ENCODE assay signal across 31 cellular contexts in the genomic region with DNA sequence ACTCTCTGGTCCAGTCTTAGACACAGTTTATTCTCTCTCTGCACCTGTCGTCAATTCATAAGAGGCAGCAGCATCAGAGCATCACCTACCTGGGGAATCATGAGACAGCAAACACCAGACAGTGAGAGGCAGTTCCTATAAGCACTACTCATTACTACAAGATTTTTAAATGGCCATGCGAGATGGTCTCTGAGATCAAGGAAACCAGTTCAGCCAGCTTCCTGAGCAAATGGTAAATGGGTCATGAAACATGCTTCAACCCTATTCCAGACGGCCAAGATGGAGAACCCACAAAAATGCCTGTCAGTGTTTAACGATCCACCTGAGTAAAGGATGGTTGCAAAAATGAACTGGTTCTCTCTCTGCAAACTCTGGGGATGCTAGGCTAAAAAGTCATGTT. TPM values are rescaled to one million over a fixed set of nuclear protein-coding genes. Genes with fewer than 3 reads are reported as not detected.
DNase-seq lines count a peak whose midpoint lies in the region; ATAC-seq and FAIRE-seq lines count a peak whose summit lies in the region.
"Had no signal": no experiment of that assay in that cellular context is flagged by ENCODE, and none has a peak within 500 bp of the region (broad histone marks: within the 10 kb centered on the region; RNA-seq: fewer than 3 reads in every experiment).

No MANE protein-coding gene starts in this region.

- H3K9me3 Mint-ChIP-seq in CD8-positive, alpha-beta memory T cell, result no peaks in the 10 kb centered on the region
- H3K9me3 Mint-ChIP-seq in central memory CD8-positive, alpha-beta T cell, result no peaks in the 10 kb centered on the region
- peaks cover 3% of the 10 kb centered on the region for H3K9me3 Mint-ChIP-seq in natural killer cell treated with Interleukin-12 subunit alpha and Interleukin-12 subunit beta and Interleukin-15 and Interleukin-18, amount 100 ng/mL, for 72 hours
- H3K9me3 Mint-ChIP-seq: neural crest cell; stimulated activated naive CD8-positive, alpha-beta T cell treated with anti-CD3 and anti-CD28 coated beads, Interleukin-15, Interleukin-2, amounts not matched to agents 100 ng/mL and 50 ng/mL, for 24 hours had no signal

- peaks cover 71% of the 10 kb centered on the region for H3K4me1 ChIP-seq in CD8-positive, alpha-beta memory T cell (ENCODE audit: insufficient read depth, low read length)
- H3K4me1 ChIP-seq in small intestine (ENCODE audit: control insufficient read depth in 2 of 2, insufficient read depth in 1 of 2, low read depth in 1 of 2, low read length in 1 of 2), result peaks cover 5 to 6% of the 10 kb centered on the region in 2 donors
- H3K4me1 ChIP-seq: pancreas, testis, uterus had no signal

- H3K4me3 Mint-ChIP-seq in CD8-positive, alpha-beta memory T cell, result peak overlapping the region in 5 of 7 donors; percentile 21 to 79 (median 66)
- peak overlapping the region; percentile 48 for H3K4me3 Mint-ChIP-seq in central memory CD8-positive, alpha-beta T cell
- peak overlapping the region; percentile 58 for H3K4me3 Mint-ChIP-seq in natural killer cell treated with Interleukin-12 subunit alpha and Interleukin-12 subunit beta and Interleukin-15 and Interleukin-18, amount 100 ng/mL, for 72 hours
- H3K4me3 Mint-ChIP-seq: activated naive CD4-positive, alpha-beta T cell treated with anti-CD3 and anti-CD28 coated beads, Interleukin-2, amount 10 ng/mL, durations not matched to agents 7 days and 5 days; neural crest cell; stimulated activated naive CD8-positive, alpha-beta T cell treated with anti-CD3 and anti-CD28 coated beads, Interleukin-15, Interleukin-2, amounts not matched to agents 100 ng/mL and 50 ng/mL, for 24 hours had no signal

- peaks cover 11 to 23% (median 19%) of the 10 kb centered on the region in 3 donors for H3K36me3 Mint-ChIP-seq in CD8-positive, alpha-beta memory T cell
- peaks cover 13% of the 10 kb centered on the region for H3K36me3 Mint-ChIP-seq in central memory CD8-positive, alpha-beta T cell (ENCODE audit: insufficient read depth)
- peaks cover 9% of the 10 kb centered on the region for H3K36me3 Mint-ChIP-seq in natural killer cell treated with Interleukin-12 subunit alpha and Interleukin-12 subunit beta and Interleukin-15 and Interleukin-18, amount 100 ng/mL, for 72 hours

- H3K9me3 ChIP-seq in CD8-positive, alpha-beta memory T cell (ENCODE audit: low read length), result no peaks in the 10 kb centered on the region
- H3K9me3 ChIP-seq in small intestine (ENCODE audit: control insufficient read depth, low read depth), result no peaks in the 10 kb centered on the region
- H3K9me3 ChIP-seq: pancreas, testis, uterus had no signal

- no peaks in the 10 kb centered on the region for H3K27me3 ChIP-seq in CD8-positive, alpha-beta memory T cell (ENCODE audit: insufficient read depth, low read length, poor library complexity, severe bottlenecking)
- no peaks in the 10 kb centered on the region for H3K27me3 ChIP-seq in small intestine (ENCODE audit: control insufficient read depth in 2 of 2, insufficient read depth in 2 of 2, low read length in 2 of 2)
- H3K27me3 ChIP-seq: brain microvascular endothelial cell, pancreas, testis, uterus had no signal

- H3K27ac ChIP-seq in CD8-positive, alpha-beta memory T cell (ENCODE audit: low read depth, low read length), result no peak overlapping the region
- no peak overlapping the region for H3K27ac ChIP-seq in small intestine (ENCODE audit: low read depth in 1 of 2, low read length in 1 of 2)
- H3K27ac ChIP-seq: brain microvascular endothelial cell, C4-2B, pancreas, PC-9, testis, uterus had no signal

- no peak overlapping the region for H3K4me3 ChIP-seq in CD8-positive, alpha-beta memory T cell (ENCODE audit: low read length)
- H3K4me3 ChIP-seq in small intestine (ENCODE audit: low read depth in 1 of 2, low read length in 2 of 2), result no peak overlapping the region
- H3K4me3 ChIP-seq: lung, pancreas, PC-9, smooth muscle cell, testis, uterus had no signal

- peak overlapping the region; percentile 67 to 97 (median 90) for H3K27ac Mint-ChIP-seq in CD8-positive, alpha-beta memory T cell
- H3K27ac Mint-ChIP-seq in central memory CD8-positive, alpha-beta T cell (ENCODE audit: low read depth), result no peak overlapping the region
- peak overlapping the region; percentile 68 to 86 for H3K27ac Mint-ChIP-seq in natural killer cell treated with Interleukin-12 subunit alpha and Interleukin-12 subunit beta and Interleukin-15 and Interleukin-18, amount 100 ng/mL, for 72 hours
- H3K27ac Mint-ChIP-seq: stimulated activated naive CD8-positive, alpha-beta T cell treated with anti-CD3 and anti-CD28 coated beads, Interleukin-15, Interleukin-2, amounts not matched to agents 100 ng/mL and 50 ng/mL, for 24 hours had no signal

- 86 to 90% (median 89%) methylated on average over 4 of the region's 4 CpGs for WGBS in small intestine, 3 donors

- FAIRE-seq in small intestine (lab: Jason Lieb, UNC) (no peak), RCC 7860 (lab: Jason Lieb, UNC) (no peak)
- FAIRE-seq: D721Med, endothelial cell of umbilical vein, frontal cortex, H54, pancreas had no signal

- peaks cover 82 to 94% (median 86%) of the 10 kb centered on the region in 3 donors for H3K4me1 Mint-ChIP-seq in CD8-positive, alpha-beta memory T cell
- H3K4me1 Mint-ChIP-seq in central memory CD8-positive, alpha-beta T cell, result peaks cover 66% of the 10 kb centered on the region
- peaks cover 69 to 74% of the 10 kb centered on the region in 2 donors for H3K4me1 Mint-ChIP-seq in natural killer cell treated with Interleukin-12 subunit alpha and Interleukin-12 subunit beta and Interleukin-15 and Interleukin-18, amount 100 ng/mL, for 72 hours (ENCODE audit: low read depth in 2 of 2)

- peaks cover 0 to 1% of the 10 kb centered on the region in 2 donors for H3K27me3 Mint-ChIP-seq in CD8-positive, alpha-beta memory T cell
- H3K27me3 Mint-ChIP-seq in central memory CD8-positive, alpha-beta T cell, result no peaks in the 10 kb centered on the region
- H3K27me3 Mint-ChIP-seq in natural killer cell treated with Interleukin-12 subunit alpha and Interleukin-12 subunit beta and Interleukin-15 and Interleukin-18, amount 100 ng/mL, for 72 hours, result no peaks in the 10 kb centered on the region
- H3K27me3 Mint-ChIP-seq: activated CD4-positive, alpha-beta T cell treated with anti-CD3 and anti-CD28 coated beads, Interleukin-2, amount 10 ng/mL, durations not matched to agents 24 days and 14 days; activated naive CD4-positive, alpha-beta T cell treated with anti-CD3 and anti-CD28 coated beads, Interleukin-2, amount 10 ng/mL, durations not matched to agents 7 days and 5 days; stimulated activated naive CD8-positive, alpha-beta T cell treated with anti-CD3 and anti-CD28 coated beads, Interleukin-15, Interleukin-2, amounts not matched to agents 100 ng/mL and 50 ng/mL, for 24 hours had no signal

- DNase-seq in NCI-H510A treated with DMSO at 0.1 percent for 48 hours (lab: John Stamatoyannopoulos, UW) (peak; percentile 6), NCI-H510A (lab: John Stamatoyannopoulos, UW) (no peak), small intestine (no peak), RCC 7860 (ENCODE audit: low spot score) (no peak)
- no peak for DNase-seq in CD8-positive, alpha-beta memory T cell
- DNase-seq in central memory CD8-positive, alpha-beta T cell (ENCODE audit: low spot score in 2 of 2), result no peak
- DNase-seq in natural killer cell treated with Interleukin-12 subunit alpha and Interleukin-12 subunit beta and Interleukin-15 and Interleukin-18, amount 100 ng/mL, for 72 hours (ENCODE audit: low spot score), result no peak
- DNase-seq: activated CD4-positive, alpha-beta T cell treated with anti-CD3 and anti-CD28 coated beads, Interleukin-2, amount 10 ng/mL, durations not matched to agents 24 days and 14 days; activated naive CD4-positive, alpha-beta T cell treated with anti-CD3 and anti-CD28 coated beads, Interleukin-2, amount 10 ng/mL, durations not matched to agents 7 days and 5 days; amygdala; brain microvascular endothelial cell; KBM-7; NCI-H1105; NCI-H187; NCI-H69; pancreas; T-helper 9 cell; testis; uterus had no signal

- H3K36me3 ChIP-seq in CD8-positive, alpha-beta memory T cell (ENCODE audit: insufficient read depth, low read length), result no peaks in the 10 kb centered on the region
- no peaks in the 10 kb centered on the region for H3K36me3 ChIP-seq in small intestine (ENCODE audit: control insufficient read depth in 2 of 2, insufficient read depth in 2 of 2, low read length in 2 of 2)
- H3K36me3 ChIP-seq: brain microvascular endothelial cell, pancreas, uterus had no signal

- CTCF ChIA-PET in CD8-positive, alpha-beta memory T cell (lab: Charles Lee), result interaction anchor here (1.3 to 1.6 kb wide), 2 partner anchors 9 to 97 kb away, joined by 3 read pairs; partner anchors contain the start of gene CCDC83

- ATAC-seq in central memory CD8-positive, alpha-beta T cell (replicated peaks; ENCODE audit: extremely low read depth, poor library complexity, severe bottlenecking), result no peak
- ATAC-seq in natural killer cell treated with Interleukin-12 subunit alpha and Interleukin-12 subunit beta and Interleukin-15 and Interleukin-18, amount 100 ng/mL, for 72 hours, result no peak
- ATAC-seq in GM19351 (IDR thresholded peaks at IDR 0.05; ENCODE audit: unreplicated experiment), result no peak
- ATAC-seq: pancreas, Right ventricle myocardium inferior had no signal

- POLR2A ChIA-PET in CD8-positive, alpha-beta memory T cell (lab: Charles Lee), result no interaction called here

RNA-seq across cellular contexts. Expression of gene SYTL2, which starts 52.9 kb away (rescaled TPM):
- 10 to 100 TPM; 12.4 to 13.2 TPM for total RNA-seq in CD8-positive, alpha-beta memory T cell
- 52.3 TPM for polyA plus RNA-seq in CD8-positive, alpha-beta memory T cell
- total RNA-seq in natural killer cell treated with Interleukin-12 subunit alpha and Interleukin-12 subunit beta and Interleukin-15 and Interleukin-18, amount 100 ng/mL, for 72 hours, result 10 to 100 TPM; 68.8 to 74.8 TPM
- 10 to 100 TPM; 12.9 to 17.7 (median 14.3) TPM for polyA plus RNA-seq in small intestine

Comparison
In these comparisons a context has a peak if more than half of its experiments do, and no peak if none do; other contexts are left out.
1. RNA of gene SYTL2, which starts 52.9 kb away (total RNA-seq): 68.8 to 74.8 TPM in natural killer cell treated with Interleukin-12 subunit alpha and Interleukin-12 subunit beta and Interleukin-15 and Interleukin-18, amount 100 ng/mL, for 72 hours; 12.4 to 13.2 TPM in CD8-positive, alpha-beta memory T cell; every median in the first group is over 4 times any median in the second.
2. Peak in every context shown above with its lines, with median percentiles within 50 percentile points of each other: H3K4me3 Mint-ChIP-seq.